ENCODE assay signal across 1 cellular context in genomic region chrX:12383196-12383595, GRCh38.
TF ChIP-seq lines count a peak whose summit lies in the region.

No MANE protein-coding gene starts in this region.

TF ChIP-seq in IMR-90, 13 proteins besides CTCF, POLR2A, EP300 and RAD21 (continued from another document):
- TF ChIP-seq ELK1 (IDR thresholded peaks at IDR 0.05; ENCODE audit: borderline replicate concordance, low read depth, low read length) (no peak), USF2 (IDR thresholded peaks at IDR 0.05; ENCODE audit: low read depth, low read length) (no peak), FOS (IDR thresholded peaks at IDR 0.05; ENCODE audit: low read depth, low read length) (no peak)
